ENCODE assay signal across 16 cellular contexts in genomic region chr1:52435650-52436049, GRCh38.
"Had no signal": no experiment of that assay in that cellular context is flagged by ENCODE, and none has a peak within 500 bp of the region (broad histone marks: within the 10 kb centered on the region; RNA-seq: fewer than 3 reads in every experiment).

No MANE protein-coding gene starts in this region.

- H3K27ac Mint-ChIP-seq: dendritic cell treated with granulocyte-macrophage colony-stimulating factor and Interleukin-4, amounts not matched to agents 40 ng/mL and 50 ng/mL, for 4 days; nephron progenitor cell had no signal

- ATAC-seq: effector memory CD8-positive, alpha-beta T cell; foreskin keratinocyte; left lobe of liver; naive thymus-derived CD4-positive, alpha-beta T cell; stimulated activated naive CD8-positive, alpha-beta T cell treated with anti-CD3 and anti-CD28 coated beads, Interleukin-15, Interleukin-2, amounts not matched to agents 100 U/mL and 50 U/mL, for 24 hours; upper lobe of right lung had no signal

- H3K9me3 ChIP-seq: right atrium auricular region, tibial nerve, upper lobe of right lung had no signal

- H3K4me1 ChIP-seq: foreskin keratinocyte, right atrium auricular region, tibial nerve, upper lobe of right lung had no signal

- H3K27me3 Mint-ChIP-seq: dendritic cell treated with granulocyte-macrophage colony-stimulating factor and Interleukin-4, amounts not matched to agents 40 ng/mL and 50 ng/mL, for 4 days; effector memory CD8-positive, alpha-beta T cell; naive thymus-derived CD4-positive, alpha-beta T cell had no signal

- DNase-seq: effector memory CD8-positive, alpha-beta T cell; foreskin keratinocyte; kidney glomerular epithelial cell; mammary epithelial cell; naive thymus-derived CD4-positive, alpha-beta T cell; nephron progenitor cell; posterior cingulate gyrus; stimulated activated CD4-positive, alpha-beta T cell treated with anti-CD3 and anti-CD28 coated beads, Interleukin-2, amount 100 ng/mL, for 48 hours; stimulated activated naive CD8-positive, alpha-beta T cell treated with anti-CD3 and anti-CD28 coated beads, Interleukin-15, Interleukin-2, amounts not matched to agents 100 U/mL and 50 U/mL, for 24 hours; upper lobe of right lung had no signal

- H3K27me3 ChIP-seq: foreskin keratinocyte, hepatocyte, right atrium auricular region, tibial nerve, upper lobe of right lung had no signal

- H3K4me3 Mint-ChIP-seq: dendritic cell treated with granulocyte-macrophage colony-stimulating factor and Interleukin-4, amounts not matched to agents 40 ng/mL and 50 ng/mL, for 4 days; effector memory CD8-positive, alpha-beta T cell; naive thymus-derived CD4-positive, alpha-beta T cell; nephron progenitor cell had no signal

- H3K27ac ChIP-seq: foreskin keratinocyte, hepatocyte, right atrium auricular region, tibial nerve, upper lobe of right lung had no signal

- H3K4me3 ChIP-seq: hepatocyte, right atrium auricular region, smooth muscle cell, tibial nerve, upper lobe of right lung had no signal

- H3K9me3 Mint-ChIP-seq: dendritic cell treated with granulocyte-macrophage colony-stimulating factor and Interleukin-4, amounts not matched to agents 40 ng/mL and 50 ng/mL, for 4 days; effector memory CD8-positive, alpha-beta T cell; naive thymus-derived CD4-positive, alpha-beta T cell; nephron progenitor cell had no signal
